ENCODE assay signal across 8 cellular contexts in the genomic region with DNA sequence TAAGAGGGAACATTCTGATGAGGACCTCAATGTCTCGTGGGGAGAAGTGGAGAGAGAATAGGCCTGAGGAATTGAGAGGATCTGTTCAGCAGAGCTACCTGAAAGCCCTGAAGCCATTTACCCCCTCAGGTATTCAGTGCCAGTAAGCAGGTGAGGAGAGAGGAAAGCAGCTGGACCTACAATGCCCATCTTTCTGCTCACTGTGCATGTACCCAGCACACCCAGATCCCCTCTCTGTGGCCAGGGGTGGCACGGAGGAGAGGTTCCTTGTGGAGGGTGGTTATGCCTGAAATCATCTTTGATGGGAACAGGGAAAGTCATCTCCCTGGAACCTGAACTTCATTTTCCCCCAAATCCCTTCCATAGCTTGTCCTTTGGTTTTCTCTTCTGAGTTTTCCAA.
"Had no signal": no experiment of that assay in that cellular context is flagged by ENCODE, and none has a peak within 500 bp of the region (broad histone marks: within the 10 kb centered on the region; RNA-seq: fewer than 3 reads in every experiment).

No MANE protein-coding gene starts in this region.

- H3K27ac Mint-ChIP-seq: GM23338, H9, HFFc6 had no signal

- H3K4me3 ChIP-seq: GM23248, GM23338, HAP-1 had no signal

- H3K4me1 Mint-ChIP-seq: GM23338, H9 had no signal

- H3K4me3 Mint-ChIP-seq: GM23338, H9, HFFc6 had no signal

- H3K36me3 ChIP-seq: HAP-1 had no signal

- H3K9me3 Mint-ChIP-seq: GM23338, H9 had no signal

- H3K4me1 ChIP-seq: HAP-1 had no signal

- H3K9me3 ChIP-seq: HAP-1 had no signal

- H3K27ac ChIP-seq: GM23248 had no signal

- DNase-seq: GM23248, GOT3, H7, H9, HCEC 1CT, HFFc6 had no signal
